Comparison of ENCODE assay signal across 23 cellular contexts in genomic region chr17:64491995-64492394, GRCh38. TPM values are rescaled to one million over a fixed set of nuclear protein-coding genes. Genes with fewer than 3 reads are reported as not detected.
A peak's percentile ranks its signal among the peaks of the same experiment; 100 is the strongest.
DNase-seq lines count a peak whose midpoint lies in the region; ATAC-seq lines count a peak whose summit lies in the region.
"Had no signal": no experiment of that assay in that cellular context is flagged by ENCODE, and none has a peak within 500 bp of the region (broad histone marks: within the 10 kb centered on the region; RNA-seq: fewer than 3 reads in every experiment).

No MANE protein-coding gene starts in this region.

- H3K27me3 Mint-ChIP-seq in activated T-cell treated with anti-CD3 and anti-CD28 coated beads, Interleukin-2, amount 50 U/mL, for 24 hours: no peaks in the 10 kb centered on the region
- no peaks in the 10 kb centered on the region for H3K27me3 Mint-ChIP-seq in activated T-cell treated with anti-CD3 and anti-CD28 coated beads, Interleukin-2, amount 50 U/mL, for 4 hours (ENCODE audit: low read depth)
- H3K27me3 Mint-ChIP-seq in activated T-helper 17 cell treated with anti-CD3 and anti-CD28 coated beads, Interleukin-2, amount 50 U/mL, for 72 hours: no peaks in the 10 kb centered on the region
- H3K27me3 Mint-ChIP-seq: B cell; effector memory CD8-positive, alpha-beta T cell had no signal

- DNase-seq in activated T-cell treated with anti-CD3 and anti-CD28 coated beads, Interleukin-2, amount 50 U/mL, for 24 hours: no peak
- no peak for DNase-seq in activated T-cell treated with anti-CD3 and anti-CD28 coated beads, Interleukin-2, amount 50 U/mL, for 4 hours
- DNase-seq in HS-5 (ENCODE audit: low read depth) (peak; percentile 31), fibroblast of peridontal ligament (ENCODE audit: extremely low read depth) (peak; percentile 35)
- DNase-seq: 8988T; activated CD4-positive, alpha-beta T cell treated with anti-CD3 and anti-CD28 coated beads, Interleukin-2, amount 50 U/mL, for 48 hours; activated naive CD4-positive, alpha-beta T cell treated with anti-CD3 and anti-CD28 coated beads, Interleukin-2, amount 50 U/mL, for 16 hours; heart left ventricle; left lung; NCI-H1436 treated with DMSO at 0.1 percent for 48 hours; NCI-H510A; nephron progenitor cell; pancreas; right cardiac atrium; upper lobe of left lung; WERI-Rb-1 had no signal

- ATAC-seq in activated T-cell treated with anti-CD3 and anti-CD28 coated beads, Interleukin-2, amount 50 U/mL, for 4 hours: no peak
- peak; percentile 44 for ATAC-seq in activated T-helper 17 cell treated with anti-CD3 and anti-CD28 coated beads, Interleukin-2, amount 50 U/mL, for 72 hours (replicated peaks)
- ATAC-seq in HG03108 (IDR thresholded peaks at IDR 0.05; ENCODE audit: unreplicated experiment) (no peak), HG02973 (IDR thresholded peaks at IDR 0.05; ENCODE audit: unreplicated experiment) (no peak), HG02798 (IDR thresholded peaks at IDR 0.05; ENCODE audit: poor library complexity, unreplicated experiment) (no peak)
- ATAC-seq: heart left ventricle, pancreas, right cardiac atrium had no signal

- H3K4me1 Mint-ChIP-seq in activated T-cell treated with anti-CD3 and anti-CD28 coated beads, Interleukin-2, amount 50 U/mL, for 24 hours (ENCODE audit: low read depth): peaks cover 38% of the 10 kb centered on the region
- H3K4me1 Mint-ChIP-seq in activated T-cell treated with anti-CD3 and anti-CD28 coated beads, Interleukin-2, amount 50 U/mL, for 4 hours (ENCODE audit: low read depth): peaks cover 38% of the 10 kb centered on the region
- peaks cover 11% of the 10 kb centered on the region for H3K4me1 Mint-ChIP-seq in activated T-helper 17 cell treated with anti-CD3 and anti-CD28 coated beads, Interleukin-2, amount 50 U/mL, for 72 hours

- peak overlapping the region; percentile 52 for H3K27ac Mint-ChIP-seq in activated T-cell treated with anti-CD3 and anti-CD28 coated beads, Interleukin-2, amount 50 U/mL, for 24 hours
- no peak overlapping the region for H3K27ac Mint-ChIP-seq in activated T-helper 17 cell treated with anti-CD3 and anti-CD28 coated beads, Interleukin-2, amount 50 U/mL, for 72 hours
- H3K27ac Mint-ChIP-seq: B cell; nephron progenitor cell; T-helper 2 cell treated with Interferon-gamma antibody and Interleukin-4, amounts not matched to agents 5 μg/mL and 100 μg/mL, for 36 hours had no signal

- no peak overlapping the region for H3K4me3 Mint-ChIP-seq in activated T-cell treated with anti-CD3 and anti-CD28 coated beads, Interleukin-2, amount 50 U/mL, for 24 hours
- no peak overlapping the region for H3K4me3 Mint-ChIP-seq in activated T-cell treated with anti-CD3 and anti-CD28 coated beads, Interleukin-2, amount 50 U/mL, for 4 hours
- H3K4me3 Mint-ChIP-seq in activated T-helper 17 cell treated with anti-CD3 and anti-CD28 coated beads, Interleukin-2, amount 50 U/mL, for 72 hours: peak overlapping the region; percentile 19
- H3K4me3 Mint-ChIP-seq: B cell; effector memory CD8-positive, alpha-beta T cell; nephron progenitor cell; T-helper 2 cell treated with Interferon-gamma antibody and Interleukin-4, amounts not matched to agents 5 μg/mL and 100 μg/mL, for 36 hours had no signal

- H3K36me3 Mint-ChIP-seq in activated T-cell treated with anti-CD3 and anti-CD28 coated beads, Interleukin-2, amount 50 U/mL, for 24 hours (ENCODE audit: low read depth): peaks cover 86% of the 10 kb centered on the region
- peaks cover 27% of the 10 kb centered on the region for H3K36me3 Mint-ChIP-seq in activated T-cell treated with anti-CD3 and anti-CD28 coated beads, Interleukin-2, amount 50 U/mL, for 4 hours (ENCODE audit: insufficient read depth)
- H3K36me3 Mint-ChIP-seq in activated T-helper 17 cell treated with anti-CD3 and anti-CD28 coated beads, Interleukin-2, amount 50 U/mL, for 72 hours (ENCODE audit: low read depth): peaks cover 88% of the 10 kb centered on the region

- no peaks in the 10 kb centered on the region for H3K9me3 Mint-ChIP-seq in activated T-cell treated with anti-CD3 and anti-CD28 coated beads, Interleukin-2, amount 50 U/mL, for 24 hours
- no peaks in the 10 kb centered on the region for H3K9me3 Mint-ChIP-seq in activated T-cell treated with anti-CD3 and anti-CD28 coated beads, Interleukin-2, amount 50 U/mL, for 4 hours
- H3K9me3 Mint-ChIP-seq in activated T-helper 17 cell treated with anti-CD3 and anti-CD28 coated beads, Interleukin-2, amount 50 U/mL, for 72 hours: no peaks in the 10 kb centered on the region
- H3K9me3 Mint-ChIP-seq: effector memory CD8-positive, alpha-beta T cell; nephron progenitor cell; T-helper 2 cell treated with Interferon-gamma antibody and Interleukin-4, amounts not matched to agents 5 μg/mL and 100 μg/mL, for 36 hours had no signal

RNA-seq across cellular contexts. Expression of gene POLG2, which starts 4.9 kb away (rescaled TPM):
- total RNA-seq in activated T-cell treated with anti-CD3 and anti-CD28 coated beads, Interleukin-2, amount 50 U/mL, for 4 hours: 10 to 100 TPM; 34.1 to 34.9 (median 34.2) TPM
- total RNA-seq in activated T-helper 17 cell treated with anti-CD3 and anti-CD28 coated beads, Interleukin-2, amount 50 U/mL, for 72 hours: 10 to 100 TPM; 38.8 to 40.9 TPM

RNA-seq across cellular contexts. Expression of gene DDX5, which starts 14.1 kb away (rescaled TPM):
- total RNA-seq in activated T-cell treated with anti-CD3 and anti-CD28 coated beads, Interleukin-2, amount 50 U/mL, for 4 hours: 1,000 to 10,000 TPM; 1,033 to 1,200 (median 1,184) TPM
- 100 to 1,000 TPM; 485 to 742 TPM for total RNA-seq in activated T-helper 17 cell treated with anti-CD3 and anti-CD28 coated beads, Interleukin-2, amount 50 U/mL, for 72 hours

RNA-seq across cellular contexts. Expression of gene CEP95, which starts 14.8 kb away (rescaled TPM):
- 10 to 100 TPM; 35.1 to 38.2 (median 36.7) TPM for total RNA-seq in activated T-cell treated with anti-CD3 and anti-CD28 coated beads, Interleukin-2, amount 50 U/mL, for 4 hours
- 10 to 100 TPM; 45.3 to 63.4 TPM for total RNA-seq in activated T-helper 17 cell treated with anti-CD3 and anti-CD28 coated beads, Interleukin-2, amount 50 U/mL, for 72 hours

RNA-seq across cellular contexts. Expression of gene MILR1, which starts 43.1 kb away (rescaled TPM):
- total RNA-seq in activated T-cell treated with anti-CD3 and anti-CD28 coated beads, Interleukin-2, amount 50 U/mL, for 4 hours: not detected
- total RNA-seq in activated T-helper 17 cell treated with anti-CD3 and anti-CD28 coated beads, Interleukin-2, amount 50 U/mL, for 72 hours: not detected

Comparison
In these comparisons a context has a peak if more than half of its experiments do, and no peak if none do; other contexts are left out.
1. DNase-seq: peak in HS-5 (single experiment) and fibroblast of peridontal ligament (single experiment); none in activated T-cell treated with anti-CD3 and anti-CD28 coated beads, Interleukin-2, amount 50 U/mL, for 24 hours (single experiment) and activated T-cell treated with anti-CD3 and anti-CD28 coated beads, Interleukin-2, amount 50 U/mL, for 4 hours (single experiment).